In genomic region chr7:149248777-149249176, GRCh38 we compare ENCODE assay signal across 14 cellular contexts. TPM values are rescaled to one million over a fixed set of nuclear protein-coding genes. Genes with fewer than 3 reads are reported as not detected.
DNase-seq lines count a peak whose midpoint lies in the region; ATAC-seq and TF ChIP-seq lines count a peak whose summit lies in the region.
"Had no signal": no experiment of that assay in that cellular context is flagged by ENCODE, and none has a peak within 500 bp of the region (broad histone marks: within the 10 kb centered on the region; RNA-seq: fewer than 3 reads in every experiment).

No MANE protein-coding gene starts in this region.

- H3K4me2 ChIP-seq in osteoblast (ENCODE audit: insufficient read depth, low read length) = no peak overlapping the region
- H3K4me2 ChIP-seq: A549 had no signal

- peaks cover 9% of the 10 kb centered on the region for H4K20me1 ChIP-seq in osteoblast (ENCODE audit: insufficient read depth, low read length)

- peaks cover 30% of the 10 kb centered on the region for H3K36me3 Mint-ChIP-seq in activated CD4-positive, alpha-beta memory T cell treated with anti-CD3 and anti-CD28 coated beads for 36 hours

- H3K4me3 ChIP-seq in osteoblast (ENCODE audit: insufficient read depth, low read length) = no peak overlapping the region
- H3K4me3 ChIP-seq: A549, left lung, prostate gland had no signal

- peaks cover 7% of the 10 kb centered on the region for H3K4me1 ChIP-seq in osteoblast (ENCODE audit: insufficient read depth, low read length)
- H3K4me1 ChIP-seq: A549, left lung, prostate gland had no signal

- peaks cover 46% of the 10 kb centered on the region for H3K79me2 ChIP-seq in osteoblast (ENCODE audit: insufficient read depth, low read length)

- peak overlapping the region; percentile 34 for H3K4me3 Mint-ChIP-seq in activated CD4-positive, alpha-beta memory T cell treated with anti-CD3 and anti-CD28 coated beads for 36 hours

- H3K36me3 ChIP-seq in osteoblast (ENCODE audit: insufficient read depth, low read length) = peaks cover 25% of the 10 kb centered on the region

- POLR2A ChIA-PET in activated CD4-positive, alpha-beta memory T cell treated with anti-CD3 and anti-CD28 coated beads for 36 hours (lab: Charles Lee) = interaction anchor here (1.3 to 6.1 kb wide), 4 partner anchors 8 to 173 kb away, joined by 3 to 62 read pairs (median 8); partner anchors contain the start of gene ZNF783

- no peaks in the 10 kb centered on the region for H3K9me3 Mint-ChIP-seq in activated CD4-positive, alpha-beta memory T cell treated with anti-CD3 and anti-CD28 coated beads for 36 hours

- intact Hi-C loops in activated CD4-positive, alpha-beta memory T cell treated with anti-CD3 and anti-CD28 coated beads for 36 hours (cut with micrococcal nuclease) = loop anchor here (1.0 to 5.0 kb wide), 4 partner anchors 9 to 374 kb away; partner anchors contain the start of genes ZNF212 and ZNF398

- no peak overlapping the region for H3K27ac ChIP-seq in osteoblast (ENCODE audit: low read depth, low read length)
- H3K27ac ChIP-seq: A549, left lung, prostate gland had no signal

- no peak for TF ChIP-seq CTCF in osteoblast (IDR thresholded peaks at IDR 0.05; ENCODE audit: extremely low read depth, low read depth, low read length)

- H3K27ac Mint-ChIP-seq in activated CD4-positive, alpha-beta memory T cell treated with anti-CD3 and anti-CD28 coated beads for 36 hours = peak overlapping the region; percentile 91

- H3K4me1 Mint-ChIP-seq in activated CD4-positive, alpha-beta memory T cell treated with anti-CD3 and anti-CD28 coated beads for 36 hours (ENCODE audit: low read depth) = peaks cover 51% of the 10 kb centered on the region

- CTCF ChIA-PET in activated CD4-positive, alpha-beta memory T cell treated with anti-CD3 and anti-CD28 coated beads for 36 hours (lab: Charles Lee) = interaction anchor here (1.2 to 3.9 kb wide), 4 partner anchors 13 to 53 kb away, joined by 4 to 32 read pairs (median 7); partner anchors contain the start of genes ZNF282 and ZNF783

- DNase-seq in activated CD4-positive, alpha-beta T cell treated with anti-CD3 and anti-CD28 coated beads for 48 hours = peak; percentile 58
- DNase-seq in activated CD4-positive, alpha-beta T cell treated with anti-CD3 and anti-CD28 coated beads for 1 hour = no peak
- DNase-seq in activated CD4-positive, alpha-beta memory T cell treated with anti-CD3 and anti-CD28 coated beads for 36 hours = peak; percentile 67
- DNase-seq in osteoblast (ENCODE audit: insufficient read length, low spot score, missing footprints) = peak; percentile 11
- DNase-seq in iPS-NIHi7 (ENCODE audit: extremely low spot score) = no peak
- DNase-seq in NCI-H2227 treated with DMSO at 0.1 percent for 48 hours (lab: John Stamatoyannopoulos, UW) = no peak
- DNase-seq in NCI-H128 (lab: John Stamatoyannopoulos, UW; ENCODE audit: unreplicated experiment) = no peak
- DNase-seq: effector memory CD4-positive, alpha-beta T cell; left lung; NCI-H1105; NCI-H226 had no signal

- peak; percentile 52 for ATAC-seq in GM19395 (IDR thresholded peaks at IDR 0.05; ENCODE audit: unreplicated experiment)
- ATAC-seq: A549, left lung had no signal

- H3K27me3 Mint-ChIP-seq in activated CD4-positive, alpha-beta memory T cell treated with anti-CD3 and anti-CD28 coated beads for 36 hours = no peaks in the 10 kb centered on the region

- no peaks in the 10 kb centered on the region for H3K9me3 ChIP-seq in osteoblast (ENCODE audit: low read depth, low read length)
- H3K9me3 ChIP-seq: A549, left lung, prostate gland had no signal

- H2AFZ ChIP-seq in osteoblast (ENCODE audit: low read length) = no peak overlapping the region

- H3K27me3 ChIP-seq in osteoblast (ENCODE audit: insufficient read depth, low read length) = no peaks in the 10 kb centered on the region
- H3K27me3 ChIP-seq: left lung had no signal

RNA-seq across cellular contexts. Expression of gene ZNF212, which starts 9.3 kb away (rescaled TPM):
- 10 to 100 TPM; 21.5 to 21.9 TPM for total RNA-seq in activated CD4-positive, alpha-beta memory T cell treated with anti-CD3 and anti-CD28 coated beads for 36 hours
- total RNA-seq in osteoblast = 8.5 and 9.0 TPM in 2 replicates

RNA-seq across cellular contexts. Expression of gene ZNF783, which starts 13.2 kb away (rescaled TPM):
- total RNA-seq in activated CD4-positive, alpha-beta memory T cell treated with anti-CD3 and anti-CD28 coated beads for 36 hours = 10 to 100 TPM; 15.5 to 17.1 TPM
- 13.3 and 13.4 TPM in 2 replicates for total RNA-seq in osteoblast

RNA-seq across cellular contexts. Expression of gene ZNF282, which starts 53.4 kb away (rescaled TPM):
- 10 to 100 TPM; 61.7 to 61.9 TPM for total RNA-seq in activated CD4-positive, alpha-beta memory T cell treated with anti-CD3 and anti-CD28 coated beads for 36 hours
- 28.6 and 30.6 TPM in 2 replicates for total RNA-seq in osteoblast

Comparison
In these comparisons a context has a peak if more than half of its experiments do, and no peak if none do; other contexts are left out.
1. DNase-seq: peak in activated CD4-positive, alpha-beta T cell treated with anti-CD3 and anti-CD28 coated beads for 48 hours (single experiment), activated CD4-positive, alpha-beta memory T cell treated with anti-CD3 and anti-CD28 coated beads for 36 hours (single experiment) and osteoblast (single experiment); none in activated CD4-positive, alpha-beta T cell treated with anti-CD3 and anti-CD28 coated beads for 1 hour (single experiment), iPS-NIHi7 (single experiment), NCI-H2227 treated with DMSO at 0.1 percent for 48 hours (single experiment) and NCI-H128 (single experiment).